8 cellular contexts compared by ENCODE assay signal in the genomic region with DNA sequence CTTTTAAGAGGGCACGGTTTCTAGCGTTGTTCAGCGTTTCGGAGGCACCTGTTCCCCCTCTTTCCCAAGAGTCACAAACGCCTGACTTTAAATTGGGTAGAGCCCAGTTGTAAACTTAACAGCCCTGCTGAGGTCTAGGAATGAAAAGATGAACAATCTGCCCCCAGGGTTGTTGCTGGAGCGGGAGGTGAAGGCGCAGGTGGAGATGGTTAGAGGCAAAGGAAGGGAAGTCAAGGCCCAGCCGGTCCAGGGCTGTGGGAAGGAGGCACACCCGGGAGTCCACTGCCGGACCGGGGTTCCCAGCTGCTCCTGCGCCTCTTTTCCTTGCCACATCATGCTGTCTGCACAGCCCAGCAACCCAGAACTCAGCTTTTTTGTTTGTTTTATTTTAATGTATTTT. TPM values are rescaled to one million over a fixed set of nuclear protein-coding genes. Genes with fewer than 3 reads are reported as not detected.
A peak's percentile ranks its signal among the peaks of the same experiment; 100 is the strongest.
DNase-seq lines count a peak whose midpoint lies in the region; ATAC-seq, FAIRE-seq and TF ChIP-seq lines count a peak whose summit lies in the region.

No MANE protein-coding gene starts in this region.

- no peak for ATAC-seq in activated T-cell treated with anti-CD3 and anti-CD28 coated beads, Interleukin-2, amount 50 U/mL, for 4 hours
- ATAC-seq in upper lobe of right lung, result no peak

- H3K36me3 ChIP-seq in breast epithelium (no peaks in the 10 kb centered on the region), upper lobe of right lung (no peaks in the 10 kb centered on the region)

- DNase-seq in activated T-cell treated with anti-CD3 and anti-CD28 coated beads, Interleukin-2, amount 50 U/mL, for 4 hours, result no peak
- no peak for DNase-seq in activated T-cell treated with anti-CD3 and anti-CD28 coated beads, Interleukin-2, amount 50 U/mL, for 1 hour
- DNase-seq in breast epithelium (ENCODE audit: low spot score in 2 of 2) (no peak), lung microvascular endothelial cell (ENCODE audit: low read depth in 2 of 2) (peak; percentile 17 to 37), upper lobe of right lung (no peak), OCI-M2 (lab: John Stamatoyannopoulos, UW; ENCODE audit: unreplicated experiment) (no peak), HTR-8/SVneo (ENCODE audit: insufficient read length, low spot score) (no peak)
- DNase-seq in activated CD4-positive, alpha-beta T cell treated with anti-CD3 and anti-CD28 coated beads, Interleukin-2, amount 50 U/mL, for 48 hours, result no peak

- H3K9me3 ChIP-seq in breast epithelium (no peaks in the 10 kb centered on the region), upper lobe of right lung (no peaks in the 10 kb centered on the region)

- H3K27ac ChIP-seq in breast epithelium (peak overlapping the region; percentile 81 to 88), upper lobe of right lung (peak overlapping the region; percentile 47)

- H3K27me3 Mint-ChIP-seq in activated T-cell treated with anti-CD3 and anti-CD28 coated beads, Interleukin-2, amount 50 U/mL, for 4 hours (ENCODE audit: low read depth), result peaks cover 6% of the 10 kb centered on the region

- TF ChIP-seq POLR2A in breast epithelium (IDR thresholded peaks at IDR 0.05), result no peak

- H3K36me3 Mint-ChIP-seq in activated T-cell treated with anti-CD3 and anti-CD28 coated beads, Interleukin-2, amount 50 U/mL, for 4 hours (ENCODE audit: insufficient read depth), result no peaks in the 10 kb centered on the region

- peak overlapping the region; percentile 64 to 92 (median 83) for H3K4me3 ChIP-seq in breast epithelium
- peak overlapping the region; percentile 74 for H3K4me3 ChIP-seq in upper lobe of right lung

- H3K4me1 ChIP-seq in breast epithelium (peaks cover 7 to 14% of the 10 kb centered on the region in 2 donors), upper lobe of right lung (peaks cover 36% of the 10 kb centered on the region)

- H3K4me1 Mint-ChIP-seq in activated T-cell treated with anti-CD3 and anti-CD28 coated beads, Interleukin-2, amount 50 U/mL, for 4 hours (ENCODE audit: low read depth), result peaks cover 14% of the 10 kb centered on the region

- intact Hi-C loops in breast epithelium (cut with DNase I; ENCODE audit: low total_unique reads), result loop anchor here (5.0 kb wide), 1 partner anchor 43 kb away; the partner anchor contains the start of gene TSPAN14
- intact Hi-C loops in upper lobe of right lung (cut with DNase I), result no loop called here

- FAIRE-seq in HTR-8/SVneo (lab: Jason Lieb, UNC), result no peak

- H3K9me3 Mint-ChIP-seq in activated T-cell treated with anti-CD3 and anti-CD28 coated beads, Interleukin-2, amount 50 U/mL, for 4 hours, result no peaks in the 10 kb centered on the region

- H3K4me3 Mint-ChIP-seq in activated T-cell treated with anti-CD3 and anti-CD28 coated beads, Interleukin-2, amount 50 U/mL, for 4 hours, result peak overlapping the region; percentile 89

- H3K27me3 ChIP-seq in breast epithelium (no peaks in the 10 kb centered on the region), upper lobe of right lung (no peaks in the 10 kb centered on the region)

- TF ChIP-seq CTCF in breast epithelium (IDR thresholded peaks at IDR 0.05) (no peak), upper lobe of right lung (IDR thresholded peaks at IDR 0.05) (no peak)

RNA-seq across cellular contexts. Expression of gene PRXL2A, which starts 0.8 kb away (rescaled TPM):
- 10 to 100 TPM in 2 of 3 donors, 1 to 10 TPM in 1; 6.1 to 11.1 (median 10.8) TPM for total RNA-seq in activated T-cell treated with anti-CD3 and anti-CD28 coated beads, Interleukin-2, amount 50 U/mL, for 4 hours
- total RNA-seq in breast epithelium, result 100 to 1,000 TPM in 1 of 3 donors, 10 to 100 TPM in 2; 82.3 to 547 (median 88.4) TPM
- 92.8 and 195 TPM in 2 replicates for total RNA-seq in lung microvascular endothelial cell
- total RNA-seq in upper lobe of right lung, result 52.9 TPM

RNA-seq across cellular contexts. Expression of gene TSPAN14, which starts 45.0 kb away (rescaled TPM):
- total RNA-seq in activated T-cell treated with anti-CD3 and anti-CD28 coated beads, Interleukin-2, amount 50 U/mL, for 4 hours, result 10 to 100 TPM; 31.8 to 36.2 (median 35.0) TPM
- total RNA-seq in breast epithelium (10 to 100 TPM; 52.8 to 76.8 (median 74.8) TPM), lung microvascular endothelial cell (35.7 and 60.9 TPM in 2 replicates), upper lobe of right lung (157 TPM)

RNA-seq across cellular contexts. Expression of gene DYDC2, which starts 52.5 kb away (rescaled TPM):
- total RNA-seq in activated T-cell treated with anti-CD3 and anti-CD28 coated beads, Interleukin-2, amount 50 U/mL, for 4 hours, result not detected
- under 1 TPM in 1 of 3 donors, not detected in 2; 0.32 TPM for total RNA-seq in breast epithelium
- not detected in 2 replicates for total RNA-seq in lung microvascular endothelial cell
- total RNA-seq in upper lobe of right lung, result not detected

RNA-seq across cellular contexts. Expression of gene DYDC1, which starts 52.6 kb away (rescaled TPM):
- not detected for total RNA-seq in activated T-cell treated with anti-CD3 and anti-CD28 coated beads, Interleukin-2, amount 50 U/mL, for 4 hours
- not detected for total RNA-seq in breast epithelium
- total RNA-seq in lung microvascular endothelial cell, result not detected in 2 replicates
- total RNA-seq in upper lobe of right lung, result not detected

Comparison
In these comparisons a context has a peak if more than half of its experiments do, and no peak if none do; other contexts are left out.
1. DNase-seq: peak in lung microvascular endothelial cell (2 of 2); none in activated T-cell treated with anti-CD3 and anti-CD28 coated beads, Interleukin-2, amount 50 U/mL, for 4 hours (single experiment), activated T-cell treated with anti-CD3 and anti-CD28 coated beads, Interleukin-2, amount 50 U/mL, for 1 hour (single experiment), breast epithelium (0 of 2), upper lobe of right lung (single experiment), OCI-M2 (single experiment), HTR-8/SVneo (single experiment) and activated CD4-positive, alpha-beta T cell treated with anti-CD3 and anti-CD28 coated beads, Interleukin-2, amount 50 U/mL, for 48 hours (0 of 2).